In genomic region chr1:156599811-156600210, GRCh38 we compare ENCODE assay signal across 8 cellular contexts. TPM values are rescaled to one million over a fixed set of nuclear protein-coding genes. Genes with fewer than 3 reads are reported as not detected.
A peak's percentile ranks its signal among the peaks of the same experiment; 100 is the strongest.
DNase-seq lines count a peak whose midpoint lies in the region; ATAC-seq, FAIRE-seq and TF ChIP-seq lines count a peak whose summit lies in the region.

No MANE protein-coding gene starts in this region.

- H3K9ac ChIP-seq in SU-DHL-6 (ENCODE audit: low read length) (peak overlapping the region; percentile 79), keratinocyte (ENCODE audit: control insufficient read depth, extremely low read depth, insufficient read depth, low read length) (no peak overlapping the region)

- peak overlapping the region; percentile 97 for H3K4me3 ChIP-seq in DOHH2 (ENCODE audit: low read length)
- peak overlapping the region; percentile 56 for H3K4me3 ChIP-seq in SU-DHL-6 (ENCODE audit: insufficient read depth, low read length, poor library complexity, severe bottlenecking)
- H3K4me3 ChIP-seq in keratinocyte (ENCODE audit: control insufficient read depth in 2 of 3, extremely low read depth in 1 of 3, insufficient read depth in 2 of 3, low read depth in 1 of 3, low read length in 3 of 3), result no peak overlapping the region

- peak overlapping the region; percentile 80 for H3K27ac ChIP-seq in DOHH2 (ENCODE audit: low read depth, low read length)
- H3K27ac ChIP-seq in SU-DHL-6 (ENCODE audit: low read depth, low read length), result peak overlapping the region; percentile 73
- no peak overlapping the region for H3K27ac ChIP-seq in keratinocyte (ENCODE audit: control insufficient read depth, insufficient read depth, low read length)

- H3K4me2 ChIP-seq in DOHH2 (ENCODE audit: low read length) (peak overlapping the region; percentile 86), SU-DHL-6 (ENCODE audit: low read depth, low read length, poor library complexity, severe bottlenecking) (peak overlapping the region; percentile 79), keratinocyte (ENCODE audit: control insufficient read depth, extremely low read depth, insufficient read depth, low read depth, low read length) (peak overlapping the region; percentile 97)

- H3K9me1 ChIP-seq in keratinocyte (ENCODE audit: control insufficient read depth, extremely low read depth, insufficient read depth, low read length), result no peaks in the 10 kb centered on the region

- intact Hi-C loops in sciatic nerve (cut with DNase I), result loop anchor here (10.0 kb wide), 1 partner anchor 215 kb away; no protein-coding TSS in a partner anchor

- H2AFZ ChIP-seq in SU-DHL-6 (ENCODE audit: low read depth, low read length, severe bottlenecking), result no peak overlapping the region
- H2AFZ ChIP-seq in keratinocyte (ENCODE audit: control insufficient read depth, low read length), result no peak overlapping the region

- no peaks in the 10 kb centered on the region for H3K9me2 ChIP-seq in DOHH2 (replicated peaks; ENCODE audit: control insufficient read depth, low read length)
- H3K9me2 ChIP-seq in SU-DHL-6 (replicated peaks; ENCODE audit: insufficient read depth, low read length), result no peaks in the 10 kb centered on the region

- peaks cover 60% of the 10 kb centered on the region for H3K36me3 ChIP-seq in DOHH2 (ENCODE audit: control insufficient read depth, low read length)
- H3K36me3 ChIP-seq in SU-DHL-6 (ENCODE audit: low read length), result no peaks in the 10 kb centered on the region
- H3K36me3 ChIP-seq in keratinocyte (ENCODE audit: control insufficient read depth in 2 of 2, extremely low read depth in 1 of 2, insufficient read depth in 2 of 2, low read length in 2 of 2), result peaks cover 32 to 34% of the 10 kb centered on the region in 2 experiments

- H3K79me2 ChIP-seq in DOHH2 (ENCODE audit: control insufficient read depth, low read length) (peaks cover 49% of the 10 kb centered on the region), SU-DHL-6 (ENCODE audit: insufficient read depth, low read length) (peaks cover 32% of the 10 kb centered on the region), keratinocyte (ENCODE audit: control insufficient read depth, insufficient read depth, low read length) (peaks cover 25% of the 10 kb centered on the region)

- H3K9me3 ChIP-seq in DOHH2 (ENCODE audit: control insufficient read depth, insufficient read depth, low read length) (no peaks in the 10 kb centered on the region), SU-DHL-6 (ENCODE audit: insufficient read depth, low read length) (no peaks in the 10 kb centered on the region), keratinocyte (ENCODE audit: control insufficient read depth, low read depth, low read length) (no peaks in the 10 kb centered on the region)

- peak; percentile 39 for ATAC-seq in HG03196 (IDR thresholded peaks at IDR 0.05; ENCODE audit: unreplicated experiment)
- no peak for ATAC-seq in sciatic nerve
- ATAC-seq in HG03159 (IDR thresholded peaks at IDR 0.05; ENCODE audit: unreplicated experiment), result no peak

- H3F3A ChIP-seq in DOHH2 (ENCODE audit: control insufficient read depth, insufficient read depth) (peaks cover 21% of the 10 kb centered on the region), SU-DHL-6 (ENCODE audit: insufficient read depth) (peaks cover 29% of the 10 kb centered on the region)

- DNase-seq in keratinocyte (ENCODE audit: low read depth, low spot score) (no peak), sciatic nerve (ENCODE audit: low spot score) (no peak), HuH-7 (ENCODE audit: low spot score) (no peak), NCI-H146 treated with DMSO at 0.1 percent for 48 hours (lab: John Stamatoyannopoulos, UW; ENCODE audit: unreplicated experiment) (no peak)

- dilution Hi-C loops in keratinocyte (cut with MboI; ENCODE audit: extremely low pct_ligation_motif_present, low sequenced_read_pairs), result no loop called here

- FAIRE-seq in keratinocyte (lab: Jason Lieb, UNC), result no peak

- TF ChIP-seq CTCF in DOHH2 (IDR thresholded peaks at IDR 0.05; ENCODE audit: low read depth, low read length, poor library complexity, severe bottlenecking) (peak; percentile 45), SU-DHL-6 (IDR thresholded peaks at IDR 0.05; ENCODE audit: insufficient read depth, low read length, poor library complexity, severe bottlenecking) (no peak), keratinocyte (optimal IDR thresholded peaks at IDR 0.05 in 1 of 3, IDR thresholded peaks at IDR 0.05 in 1 of 3, conservative IDR thresholded peaks at IDR 0.05 in 1 of 3; ENCODE audit: extremely low read depth in 1 of 3, insufficient read depth in 2 of 3, low read length in 3 of 3) (peak in 1 of 3 experiments; percentile 34)

- H3K27me3 ChIP-seq in DOHH2 (ENCODE audit: control insufficient read depth, low read length) (no peaks in the 10 kb centered on the region), SU-DHL-6 (ENCODE audit: low read length) (no peaks in the 10 kb centered on the region), keratinocyte (ENCODE audit: control insufficient read depth, extremely low read depth, insufficient read depth, low read length) (no peaks in the 10 kb centered on the region)

- H4K20me1 ChIP-seq in DOHH2 (ENCODE audit: control insufficient read depth, insufficient read depth, low read depth, low read length), result no peaks in the 10 kb centered on the region
- H4K20me1 ChIP-seq in SU-DHL-6 (ENCODE audit: low read depth, low read length), result no peaks in the 10 kb centered on the region
- H4K20me1 ChIP-seq in keratinocyte (ENCODE audit: control insufficient read depth, extremely low read depth, insufficient read depth, low read length), result no peaks in the 10 kb centered on the region

- peaks cover 27% of the 10 kb centered on the region for H3K4me1 ChIP-seq in DOHH2 (ENCODE audit: control insufficient read depth, low read length)
- peaks cover 28% of the 10 kb centered on the region for H3K4me1 ChIP-seq in keratinocyte (ENCODE audit: control insufficient read depth, extremely low read depth, insufficient read depth, low read length)

RNA-seq across cellular contexts. Expression of gene GPATCH4, which starts 1.5 kb away (rescaled TPM):
- 31.8 to 48.9 TPM (median 43.5 TPM) in 3 replicates for polyA plus RNA-seq in keratinocyte
- 21.5 TPM for polyA plus RNA-seq in keratinocyte (2011; ENCODE audit: low read depth)
- polyA plus RNA-seq in keratinocyte (2011; cell fraction: cytosol; rRNA removed), result 32.0 and 41.4 TPM in 2 replicates
- polyA plus RNA-seq in keratinocyte (2011; cell fraction: nucleus; rRNA removed), result 43.6 and 52.9 TPM in 2 replicates
- polyA plus RNA-seq in keratinocyte (2012; ENCODE audit: low replicate concordance), result 27.0 and 53.5 TPM in 2 replicates
- 30.0 to 49.1 TPM (median 34.6 TPM) in 3 replicates for polyA minus RNA-seq in keratinocyte
- 23.0 TPM for polyA minus RNA-seq in keratinocyte (2011; cell fraction: cytosol; rRNA and poly(A)+ RNA removed)
- 16.1 and 17.0 TPM in 2 replicates for polyA minus RNA-seq in keratinocyte (2011; cell fraction: nucleus; rRNA and poly(A)+ RNA removed)
- total RNA-seq in sciatic nerve, result 19.7 TPM

RNA-seq across cellular contexts. Expression of gene NAXE, which starts 8.2 kb away (rescaled TPM):
- polyA plus RNA-seq in keratinocyte, result 74.7 to 93.4 TPM (median 81.3 TPM) in 3 replicates
- 12.0 TPM for polyA plus RNA-seq in keratinocyte (2011; ENCODE audit: low read depth)
- 110 and 130 TPM in 2 replicates for polyA plus RNA-seq in keratinocyte (2011; cell fraction: cytosol; rRNA removed)
- 51.8 and 72.4 TPM in 2 replicates for polyA plus RNA-seq in keratinocyte (2011; cell fraction: nucleus; rRNA removed)
- 92.1 and 108 TPM in 2 replicates for polyA plus RNA-seq in keratinocyte (2012; ENCODE audit: low replicate concordance)
- polyA minus RNA-seq in keratinocyte, result 68.2 to 115 TPM (median 76.5 TPM) in 3 replicates
- 75.4 TPM for polyA minus RNA-seq in keratinocyte (2011; cell fraction: cytosol; rRNA and poly(A)+ RNA removed)
- polyA minus RNA-seq in keratinocyte (2011; cell fraction: nucleus; rRNA and poly(A)+ RNA removed), result 17.5 and 19.5 TPM in 2 replicates
- total RNA-seq in sciatic nerve, result 47.3 TPM

RNA-seq across cellular contexts. Expression of gene HAPLN2, which starts 19.4 kb away (rescaled TPM):
- polyA plus RNA-seq in keratinocyte, result not detected in 3 replicates
- polyA plus RNA-seq in keratinocyte (2011; ENCODE audit: low read depth), result not detected
- polyA plus RNA-seq in keratinocyte (2011; cell fraction: cytosol; rRNA removed), result not detected in 2 replicates
- 0.22 TPM in 1 of 2 replicates, not detected in the other for polyA plus RNA-seq in keratinocyte (2011; cell fraction: nucleus; rRNA removed)
- polyA plus RNA-seq in keratinocyte (2012; ENCODE audit: low replicate concordance), result not detected in 2 replicates
- not detected in 3 replicates for polyA minus RNA-seq in keratinocyte
- not detected for polyA minus RNA-seq in keratinocyte (2011; cell fraction: cytosol; rRNA and poly(A)+ RNA removed)
- polyA minus RNA-seq in keratinocyte (2011; cell fraction: nucleus; rRNA and poly(A)+ RNA removed), result not detected in 2 replicates
- 5.5 TPM for total RNA-seq in sciatic nerve

RNA-seq across cellular contexts. Expression of gene TTC24, which starts 20.3 kb away (rescaled TPM):
- polyA plus RNA-seq in keratinocyte, result not detected in 3 replicates
- not detected for polyA plus RNA-seq in keratinocyte (2011; ENCODE audit: low read depth)
- not detected in 2 replicates for polyA plus RNA-seq in keratinocyte (2011; cell fraction: cytosol; rRNA removed)
- not detected in 2 replicates for polyA plus RNA-seq in keratinocyte (2011; cell fraction: nucleus; rRNA removed)
- polyA plus RNA-seq in keratinocyte (2012; ENCODE audit: low replicate concordance), result not detected in 2 replicates
- not detected in 3 replicates for polyA minus RNA-seq in keratinocyte
- polyA minus RNA-seq in keratinocyte (2011; cell fraction: cytosol; rRNA and poly(A)+ RNA removed), result not detected
- polyA minus RNA-seq in keratinocyte (2011; cell fraction: nucleus; rRNA and poly(A)+ RNA removed), result not detected in 2 replicates
- not detected for total RNA-seq in sciatic nerve

RNA-seq across cellular contexts. Expression of gene IQGAP3, which starts 27.4 kb away (rescaled TPM):
- 1.5 to 5.7 TPM (median 5.3 TPM) in 3 replicates for polyA plus RNA-seq in keratinocyte
- 0.07 TPM for polyA plus RNA-seq in keratinocyte (2011; ENCODE audit: low read depth)
- polyA plus RNA-seq in keratinocyte (2011; cell fraction: cytosol; rRNA removed), result 0.73 and 0.81 TPM in 2 replicates
- 5.6 and 6.2 TPM in 2 replicates for polyA plus RNA-seq in keratinocyte (2011; cell fraction: nucleus; rRNA removed)
- 0.10 and 5.7 TPM in 2 replicates for polyA plus RNA-seq in keratinocyte (2012; ENCODE audit: low replicate concordance)
- polyA minus RNA-seq in keratinocyte, result 1.8 to 21.8 TPM (median 13.0 TPM) in 3 replicates
- 1.7 TPM for polyA minus RNA-seq in keratinocyte (2011; cell fraction: cytosol; rRNA and poly(A)+ RNA removed)
- 2.0 and 2.4 TPM in 2 replicates for polyA minus RNA-seq in keratinocyte (2011; cell fraction: nucleus; rRNA and poly(A)+ RNA removed)
- total RNA-seq in sciatic nerve, result 0.76 TPM

Comparison
In these comparisons a context has a peak if more than half of its experiments do, and no peak if none do; other contexts are left out.
1. H3K4me3 ChIP-seq: peak in DOHH2 (single experiment) and SU-DHL-6 (single experiment); none in keratinocyte (0 of 3).
2. Peak in every context shown above with its lines, with median percentiles within 50 percentile points of each other: H3K4me2 ChIP-seq.